Comparison of ENCODE assay signal across 7 cellular contexts in genomic region chr11:75768112-75768908, GRCh38.
A peak's percentile ranks its signal among the peaks of the same experiment; 100 is the strongest.
DNase-seq lines count a peak whose midpoint lies in the region; ATAC-seq lines count a peak whose summit lies in the region.

Gene DGAT2, plus strand, starts transcription at chr11:75768778. Its CDS starts 214 bp downstream, at chr11:75768992.

- H3K4me1 ChIP-seq in iPS-15b (ENCODE audit: control insufficient read depth, insufficient read depth, low read length), result peaks cover 8% of the 10 kb centered on the region

- H3K4me3 ChIP-seq in iPS-15b (ENCODE audit: low read depth, low read length), result peak within 1 kb of the TSS; percentile 66
- peak within 1 kb of the TSS; percentile 46 to 58 (median 51) for H3K4me3 ChIP-seq in skin epidermis

- peaks cover 69% of the 10 kb centered on the region for H3K27me3 ChIP-seq in iPS-15b (ENCODE audit: control insufficient read depth, insufficient read depth, low read length)

- peak; percentile 74 for DNase-seq in NCI-H2029 treated with DMSO at 0.1 percent for 48 hours (lab: John Stamatoyannopoulos, UW)
- DNase-seq in T1000 (lab: John Stamatoyannopoulos, UW), result peak; percentile 58
- peak; percentile 89 for DNase-seq in astrocyte of the hippocampus (ENCODE audit: low read depth, low spot score)

- H3K36me3 ChIP-seq in iPS-15b (ENCODE audit: control insufficient read depth, insufficient read depth, low read length), result no peaks in the 10 kb centered on the region

- H3K9me3 ChIP-seq in iPS-15b (ENCODE audit: control insufficient read depth, insufficient read depth, low read length), result no peaks in the 10 kb centered on the region

- ATAC-seq in GM18517 (IDR thresholded peaks at IDR 0.05; ENCODE audit: unreplicated experiment) (peak; percentile 62), HG03039 (IDR thresholded peaks at IDR 0.05; ENCODE audit: unreplicated experiment) (peak; percentile 56)

- peak within 1 kb of the TSS; percentile 81 for H3K9ac ChIP-seq in iPS-15b (ENCODE audit: low read depth, low read length)

- peak within 1 kb of the TSS in 20 of 21 experiments; percentile 38 to 87 (median 77) for H3K27ac ChIP-seq in skin epidermis

Comparison
In these comparisons a context has a peak if more than half of its experiments do, and no peak if none do; other contexts are left out.
1. Peak in every context shown above with its lines: DNase-seq, ATAC-seq, H3K4me3 ChIP-seq and H3K27ac ChIP-seq.